ENCODE assay signal across 8 cellular contexts in the genomic region with DNA sequence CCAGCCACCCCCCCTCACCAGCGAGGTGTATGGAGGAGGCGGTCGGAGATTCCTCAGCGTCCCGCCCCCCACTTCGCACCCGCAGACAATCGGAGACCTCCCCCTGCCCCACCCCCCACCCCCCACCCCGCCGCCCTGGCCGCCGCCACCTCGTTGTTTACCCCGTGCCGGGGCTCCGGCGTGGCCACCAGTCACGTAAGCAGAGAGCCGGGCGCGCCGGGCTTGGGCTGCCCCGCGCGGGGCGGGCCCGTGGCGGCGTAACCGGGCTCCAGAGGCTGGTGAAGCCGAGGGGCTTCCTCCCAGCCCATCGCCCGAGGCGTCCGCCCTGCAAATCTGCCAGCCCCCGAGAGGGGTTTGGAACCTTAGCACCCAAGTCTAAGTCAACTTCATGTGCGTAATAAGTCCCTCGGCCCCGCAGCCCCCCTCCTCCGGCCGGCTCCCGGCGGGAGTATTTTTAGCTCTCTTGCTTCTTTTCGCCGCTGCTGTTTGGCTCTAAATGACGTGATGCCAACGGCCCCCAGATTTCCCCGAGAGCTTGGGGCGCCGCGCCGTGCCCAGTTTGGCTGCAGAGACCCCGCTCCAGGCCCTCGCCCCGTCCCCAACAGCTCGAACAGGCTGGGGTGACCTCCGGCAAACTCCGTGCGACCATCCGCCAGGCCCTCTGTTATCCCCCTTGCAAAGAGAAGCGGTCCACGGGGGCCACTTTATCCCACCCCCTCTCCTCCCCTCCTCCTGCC. TPM values are rescaled to one million over a fixed set of nuclear protein-coding genes. Genes with fewer than 3 reads are reported as not detected.
DNase-seq lines count a peak whose midpoint lies in the region; ATAC-seq and TF ChIP-seq lines count a peak whose summit lies in the region.

No MANE protein-coding gene starts in this region.

- H3K9me3 ChIP-seq in Peyer's patch (no peaks in the 10 kb centered on the region), ascending aorta (no peaks in the 10 kb centered on the region)

- H3K27me3 ChIP-seq in Peyer's patch (no peaks in the 10 kb centered on the region), ascending aorta (no peaks in the 10 kb centered on the region)

- peak overlapping the region; percentile 61 to 86 (median 72) for H3K4me3 ChIP-seq in Peyer's patch
- peak overlapping the region; percentile 74 to 93 for H3K4me3 ChIP-seq in ascending aorta

- DNase-seq in Peyer's patch = peak; percentile 53 to 69 (median 64)
- DNase-seq in ascending aorta (ENCODE audit: low spot score in 2 of 2) = peak in 1 of 2 donors; percentile 83
- peak in 29 of 51 donors; percentile 35 to 88 (median 64) for DNase-seq in hypothalamus (lab: John Stamatoyannopoulos, UW)
- DNase-seq in retina = peak; percentile 80
- DNase-seq in AML-193 (lab: John Stamatoyannopoulos, UW) = no peak

- intact Hi-C loops in ascending aorta (cut with DNase I) = loop anchor here (1.0 to 10.0 kb wide), 5 partner anchors 69 to 357 kb away; a partner anchor contains a TSS

- H3K27ac ChIP-seq in Peyer's patch (peak overlapping the region; percentile 81 to 93 (median 86)), ascending aorta (peak overlapping the region; percentile 97 to 99)

- no peak for TF ChIP-seq CTCF in Peyer's patch (IDR thresholded peaks at IDR 0.05)
- TF ChIP-seq CTCF in ascending aorta (IDR thresholded peaks at IDR 0.05) = peak in 1 of 3 experiments; percentile 2

- no peaks in the 10 kb centered on the region for H3K36me3 ChIP-seq in Peyer's patch
- H3K36me3 ChIP-seq in ascending aorta = no peaks in the 10 kb centered on the region

- TF ChIP-seq POLR2A in Peyer's patch (IDR thresholded peaks at IDR 0.05) = no peak

- H3K4me1 ChIP-seq in Peyer's patch = peaks cover 5 to 40% (median 7%) of the 10 kb centered on the region in 4 donors
- H3K4me1 ChIP-seq in ascending aorta = peaks cover 3 to 26% of the 10 kb centered on the region in 2 donors

- ATAC-seq in GM21723 (IDR thresholded peaks at IDR 0.05; ENCODE audit: unreplicated experiment) (peak; percentile 11), HG03469 (IDR thresholded peaks at IDR 0.05; ENCODE audit: unreplicated experiment) (no peak), HG03342 (IDR thresholded peaks at IDR 0.05; ENCODE audit: unreplicated experiment) (no peak)

RNA-seq across cellular contexts. Expression of a gene that starts 2.7 kb away (rescaled TPM):
- 10 to 100 TPM; 37.1 to 58.0 (median 47.8) TPM for total RNA-seq in Peyer's patch
- total RNA-seq in ascending aorta = 95.0 TPM

Comparison
In these comparisons a context has a peak if more than half of its experiments do, and no peak if none do; other contexts are left out.
1. DNase-seq: peak in Peyer's patch (3 of 3), hypothalamus (29 of 51) and retina (single experiment); none in AML-193 (0 of 2).